In the genomic region with DNA sequence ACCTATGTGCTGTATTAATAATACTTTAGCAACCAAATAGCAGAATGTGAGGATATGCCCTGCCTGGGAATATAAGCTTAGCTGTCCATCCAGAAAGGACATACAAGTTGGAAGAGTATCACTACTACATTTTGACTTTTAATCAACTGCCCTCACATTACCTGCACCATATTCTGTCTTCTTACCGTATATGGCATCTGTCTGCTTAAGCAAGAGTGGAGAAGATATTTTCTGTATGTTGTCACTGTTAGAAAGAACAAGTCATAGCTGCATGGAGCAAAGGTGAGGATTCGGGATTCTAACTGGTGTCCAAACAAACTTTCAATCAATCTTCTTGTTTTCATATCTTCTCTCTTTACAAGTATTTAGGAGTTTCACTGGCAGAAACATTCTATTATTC, we compare ENCODE assay signal across 29 cellular contexts.
"Had no signal": no experiment of that assay in that cellular context is flagged by ENCODE, and none has a peak within 500 bp of the region (broad histone marks: within the 10 kb centered on the region; RNA-seq: fewer than 3 reads in every experiment).

No MANE protein-coding gene starts in this region.

- H3K4me1 Mint-ChIP-seq: immature natural killer cell; naive B cell; natural killer cell; nephron progenitor cell; neural progenitor cell; stimulated activated naive B cell treated with anti-CD40 and anti-IgM and Interleukin-4, amounts not matched to agents 10 μg/mL and 1 μg/mL and 100 μg/mL, for 72 hours had no signal

- H3K27me3 Mint-ChIP-seq: naive B cell; progenitor cell of endocrine pancreas; stimulated activated naive B cell treated with anti-CD40 and anti-IgM and Interleukin-4, amounts not matched to agents 10 μg/mL and 1 μg/mL and 100 μg/mL, for 72 hours had no signal

- FAIRE-seq: islet of Langerhans had no signal

- H3K4me3 Mint-ChIP-seq: immature natural killer cell; mesothelial cell of epicardium; naive B cell; natural killer cell; nephron progenitor cell; neural progenitor cell; stimulated activated naive B cell treated with anti-CD40 and anti-IgM and Interleukin-4, amounts not matched to agents 10 μg/mL and 1 μg/mL and 100 μg/mL, for 72 hours had no signal

- H3K4me2 ChIP-seq: neural progenitor cell had no signal

- DNase-seq: hypothalamus; immature natural killer cell; left ventricle myocardium inferior; mesendoderm; naive B cell; natural killer cell; nephron progenitor cell; occipital lobe; ovary; stimulated activated CD4-positive, alpha-beta T cell treated with anti-CD3 and anti-CD28 coated beads, Interleukin-12 subunit alpha, Interleukin-12 subunit beta, amount 100 ng/mL, for 4 hours; stimulated activated CD4-positive, alpha-beta T cell treated with anti-CD3 and anti-CD28 coated beads, Interleukin-15, amount 100 ng/mL, for 24 hours; stimulated activated CD4-positive, alpha-beta T cell treated with anti-CD3 and anti-CD28 coated beads, Interleukin-2, amount 100 ng/mL, for 24 hours; stimulated activated CD4-positive, alpha-beta T cell treated with anti-CD3 and anti-CD28 coated beads, Interleukin-4, amount 100 ng/mL, for 1 hour; stimulated activated naive B cell treated with anti-CD40 and anti-IgM and Interleukin-4, amounts not matched to agents 10 μg/mL and 1 μg/mL and 100 μg/mL, for 72 hours; stimulated activated naive CD8-positive, alpha-beta T cell treated with anti-CD3 and anti-CD28 coated beads, Interleukin-15, Interleukin-2, amounts not matched to agents 100 U/mL and 50 U/mL, for 24 hours; stomach; testis; thyroid gland; transverse colon; uterus had no signal

- H3K9me3 Mint-ChIP-seq: mesothelial cell of epicardium, nephron progenitor cell, neural progenitor cell had no signal

- H3K36me3 Mint-ChIP-seq: immature natural killer cell; mesothelial cell of epicardium; naive B cell; natural killer cell; neural progenitor cell; stimulated activated naive B cell treated with anti-CD40 and anti-IgM and Interleukin-4, amounts not matched to agents 10 μg/mL and 1 μg/mL and 100 μg/mL, for 72 hours had no signal

- H3K9ac ChIP-seq: neural progenitor cell had no signal

- H3K4me3 ChIP-seq: left ventricle myocardium inferior, lung, neural progenitor cell, ovary, right atrium auricular region, skin epidermis, stomach, testis, thyroid gland, transverse colon, uterus had no signal

- H3K36me3 ChIP-seq: left ventricle myocardium inferior, neural progenitor cell, neutrophil, ovary, right atrium auricular region, stomach, thyroid gland, transverse colon, uterus had no signal

- H3K27me3 ChIP-seq: neural progenitor cell, neutrophil, ovary, right atrium auricular region, stomach, testis, thyroid gland, transverse colon, uterus had no signal

- H3K27ac Mint-ChIP-seq: immature natural killer cell; mesothelial cell of epicardium; naive B cell; natural killer cell; nephron progenitor cell; neural progenitor cell; stimulated activated naive B cell treated with anti-CD40 and anti-IgM and Interleukin-4, amounts not matched to agents 10 μg/mL and 1 μg/mL and 100 μg/mL, for 72 hours had no signal

- H3K27ac ChIP-seq: left ventricle myocardium inferior, neural progenitor cell, neutrophil, ovary, right atrium auricular region, skin epidermis, testis, thyroid gland, transverse colon, uterus had no signal

- ATAC-seq: natural killer cell; sciatic nerve; stimulated activated naive B cell treated with anti-CD40 and anti-IgM and Interleukin-4, amounts not matched to agents 10 μg/mL and 1 μg/mL and 100 μg/mL, for 72 hours; stimulated activated naive CD8-positive, alpha-beta T cell treated with anti-CD3 and anti-CD28 coated beads, Interleukin-15, Interleukin-2, amounts not matched to agents 100 U/mL and 50 U/mL, for 24 hours had no signal

- H3K4me1 ChIP-seq: left ventricle myocardium inferior, neural progenitor cell, right atrium auricular region, testis, thyroid gland, transverse colon, uterus had no signal

- H2AFZ ChIP-seq: neural progenitor cell had no signal

- H3K9me3 ChIP-seq: left ventricle myocardium inferior, neutrophil, ovary, right atrium auricular region, stomach, testis, thyroid gland, transverse colon, uterus had no signal
